Comparison of ENCODE assay signal across 15 cellular contexts in genomic region chr3:12974316-12974715, GRCh38.
"Had no signal": no experiment of that assay in that cellular context is flagged by ENCODE, and none has a peak within 500 bp of the region (broad histone marks: within the 10 kb centered on the region; RNA-seq: fewer than 3 reads in every experiment).

No MANE protein-coding gene starts in this region.

- H3K27ac ChIP-seq: left lung, neutrophil, skin epidermis, thyroid gland, uterus had no signal

- H3K4me3 ChIP-seq: left lung, skin epidermis, thyroid gland, uterus had no signal

- ATAC-seq: activated CD4-positive, alpha-beta T cell treated with anti-CD3 and anti-CD28 coated beads for 36 hours; activated CD8-positive, alpha-beta T cell treated with anti-CD3 and anti-CD28 coated beads for 36 hours; left lung had no signal

- H3K9me3 ChIP-seq: left lung, neutrophil, thyroid gland, uterus had no signal

- H3K4me3 Mint-ChIP-seq: activated CD4-positive, alpha-beta T cell treated with anti-CD3 and anti-CD28 coated beads for 36 hours; activated CD8-positive, alpha-beta T cell treated with anti-CD3 and anti-CD28 coated beads for 36 hours; activated naive CD4-positive, alpha-beta T cell treated with anti-CD3 and anti-CD28 coated beads for 36 hours; activated T-helper 1 cell treated with anti-CD3 and anti-CD28 coated beads, Interleukin-12 subunit alpha, Interleukin-12 subunit beta, Interleukin-2, Interleukin-4 antibody, amounts not matched to agents 30 ng/mL and 10 ng/mL and 1 ng/mL, durations not matched to agents 14 hours and 24 hours and 36 hours had no signal

- H3K27me3 ChIP-seq: left lung, neutrophil, thyroid gland, uterus had no signal

- H3K36me3 ChIP-seq: left lung, thyroid gland, uterus had no signal

- H3K27me3 Mint-ChIP-seq: activated CD4-positive, alpha-beta T cell treated with anti-CD3 and anti-CD28 coated beads for 36 hours; activated CD8-positive, alpha-beta T cell treated with anti-CD3 and anti-CD28 coated beads for 36 hours had no signal

- H3K4me1 ChIP-seq: uterus had no signal

- DNase-seq: activated CD4-positive, alpha-beta T cell treated with anti-CD3 and anti-CD28 coated beads for 36 hours; activated CD8-positive, alpha-beta memory T cell treated with anti-CD3 and anti-CD28 coated beads, Interleukin-2, amount 50 U/mL, for 4 hours; activated CD8-positive, alpha-beta T cell treated with anti-CD3 and anti-CD28 coated beads for 36 hours; activated naive CD4-positive, alpha-beta T cell treated with anti-CD3 and anti-CD28 coated beads for 36 hours; foreskin melanocyte; islet precursor cell; mesenchymal stem cell; SW 1271; T-helper 9 cell; thyroid gland; uterus had no signal

- H3K27ac Mint-ChIP-seq: activated CD4-positive, alpha-beta T cell treated with anti-CD3 and anti-CD28 coated beads for 36 hours; activated CD8-positive, alpha-beta T cell treated with anti-CD3 and anti-CD28 coated beads for 36 hours; activated naive CD4-positive, alpha-beta T cell treated with anti-CD3 and anti-CD28 coated beads for 36 hours; activated T-helper 1 cell treated with anti-CD3 and anti-CD28 coated beads, Interleukin-12 subunit alpha, Interleukin-12 subunit beta, Interleukin-2, Interleukin-4 antibody, amounts not matched to agents 30 ng/mL and 10 ng/mL and 1 ng/mL, durations not matched to agents 14 hours and 24 hours and 36 hours had no signal

- H3K9me3 Mint-ChIP-seq: activated CD8-positive, alpha-beta T cell treated with anti-CD3 and anti-CD28 coated beads for 36 hours; activated naive CD4-positive, alpha-beta T cell treated with anti-CD3 and anti-CD28 coated beads for 36 hours; activated T-helper 1 cell treated with anti-CD3 and anti-CD28 coated beads, Interleukin-12 subunit alpha, Interleukin-12 subunit beta, Interleukin-2, Interleukin-4 antibody, amounts not matched to agents 30 ng/mL and 10 ng/mL and 1 ng/mL, durations not matched to agents 14 hours and 24 hours and 36 hours had no signal
